8 cellular contexts compared by ENCODE assay signal in the genomic region with DNA sequence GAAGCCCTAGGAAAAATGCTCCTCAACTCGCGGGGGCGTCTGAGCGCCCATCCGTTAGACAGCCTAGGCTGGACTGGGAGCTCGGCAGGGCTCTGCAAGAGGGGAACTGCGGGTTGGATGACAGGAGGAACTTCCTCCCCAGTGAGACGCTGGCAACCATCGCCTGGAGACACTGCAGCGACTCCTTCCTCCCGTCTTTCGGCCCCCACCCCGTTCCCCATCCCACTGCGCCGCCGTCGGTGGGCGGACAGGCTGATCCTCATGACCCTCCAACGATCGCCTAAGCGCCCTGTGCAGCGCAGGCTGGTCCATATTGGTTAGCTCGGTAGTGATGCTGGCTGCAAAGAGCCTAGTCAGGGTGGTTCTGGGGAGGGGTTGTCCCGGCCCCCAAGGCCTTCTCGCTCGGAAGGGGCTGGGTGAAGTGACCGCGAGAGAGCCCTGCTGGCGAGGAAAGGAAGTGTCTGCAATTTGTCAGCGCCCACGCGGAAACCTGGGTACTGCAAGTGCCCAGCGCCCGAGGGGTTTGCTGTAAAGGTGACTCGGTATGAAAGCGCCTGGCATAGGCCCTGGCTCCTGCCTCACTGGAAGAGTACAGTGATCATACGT. TPM values are rescaled to one million over a fixed set of nuclear protein-coding genes. Genes with fewer than 3 reads are reported as not detected.
DNase-seq lines count a peak whose midpoint lies in the region; ATAC-seq, FAIRE-seq and TF ChIP-seq lines count a peak whose summit lies in the region.

No MANE protein-coding gene starts in this region.

- intact Hi-C loops in lower lobe of right lung (cut with DNase I) = loop anchor here (10.0 kb wide), 1 partner anchor 66 kb away; the partner anchor contains the start of genes SIAE and SPA17

- H3K27me3 ChIP-seq in HUES48 (ENCODE audit: control insufficient read depth, insufficient read depth, low read length) (peaks cover 97% of the 10 kb centered on the region), bronchial epithelial cell (ENCODE audit: control insufficient read depth, insufficient read depth, low read length) (no peaks in the 10 kb centered on the region), lower lobe of right lung (ENCODE audit: low read depth) (no peaks in the 10 kb centered on the region)

- H3K4me1 ChIP-seq in HUES48 (ENCODE audit: control insufficient read depth, insufficient read depth, low read length) = peaks cover 9% of the 10 kb centered on the region
- H3K4me1 ChIP-seq in lower lobe of right lung = peaks cover 18% of the 10 kb centered on the region

- H3K27ac ChIP-seq in HUES48 (ENCODE audit: low read depth, low read length) (no peak overlapping the region), lower lobe of right lung (peak overlapping the region; percentile 56)

- peak; percentile 40 for TF ChIP-seq CTCF in bronchial epithelial cell (IDR thresholded peaks at IDR 0.05; ENCODE audit: insufficient read depth, low read length, severe bottlenecking)
- TF ChIP-seq CTCF in lower lobe of right lung (IDR thresholded peaks at IDR 0.05) = peak; percentile 62

- no peaks in the 10 kb centered on the region for H3K9me3 ChIP-seq in HUES48 (ENCODE audit: control insufficient read depth, insufficient read depth, low read length)
- H3K9me3 ChIP-seq in lower lobe of right lung = no peaks in the 10 kb centered on the region

- no peak overlapping the region for H3K9ac ChIP-seq in HUES48 (ENCODE audit: low read depth, low read length)

- DNase-seq in Caki2 (ENCODE audit: low read depth) (peak; percentile 25), T-helper 2 cell (peak in 3 of 5 experiments; percentile 29 to 50 (median 39)), bronchial epithelial cell (ENCODE audit: low read depth) (no peak), lower lobe of right lung (peak; percentile 77), SHP77 treated with DMSO at 0.1 percent for 48 hours (lab: John Stamatoyannopoulos, UW) (no peak)
- DNase-seq in stimulated activated naive CD4-positive, alpha-beta T cell (lab: John Stamatoyannopoulos, UW) = peak in 4 of 6 experiments; percentile 28 to 56 (median 35)

- H3K36me3 ChIP-seq in HUES48 (ENCODE audit: control insufficient read depth, insufficient read depth, low read length) = no peaks in the 10 kb centered on the region
- no peaks in the 10 kb centered on the region for H3K36me3 ChIP-seq in bronchial epithelial cell (ENCODE audit: control insufficient read depth, insufficient read depth, low read length)
- H3K36me3 ChIP-seq in lower lobe of right lung = no peaks in the 10 kb centered on the region

- peak; percentile 38 for ATAC-seq in GM21381 (IDR thresholded peaks at IDR 0.05; ENCODE audit: unreplicated experiment)
- ATAC-seq in lower lobe of right lung = peak; percentile 73 to 81

- in situ Hi-C loops in Caki2 (cut with HindIII; ENCODE audit: low pct_unique_long_range_greater_than_20kb, low sequenced_read_pairs) = no loop called here

- H3K4me3 ChIP-seq in HUES48 (ENCODE audit: low read depth, low read length) (peak overlapping the region; percentile 55), bronchial epithelial cell (ENCODE audit: low read depth, low read length) (peak overlapping the region; percentile 42), lower lobe of right lung (peak overlapping the region; percentile 66)

- no peak for FAIRE-seq in bronchial epithelial cell (lab: Jason Lieb, UNC)

RNA-seq across cellular contexts. Expression of gene NRGN, which starts 0.6 kb away (rescaled TPM):
- 1.4 TPM in 1 of 2 replicates, not detected in the other for total RNA-seq in Caki2 (2014; rRNA removed; shearing (Covaris generic); ENCODE audit: low replicate concordance)
- total RNA-seq in bronchial epithelial cell (not detected in 2 replicates), lower lobe of right lung (99.1 TPM)

RNA-seq across cellular contexts. Expression of gene VSIG2, which starts 11.7 kb away (rescaled TPM):
- not detected in 2 replicates for total RNA-seq in Caki2 (2014; rRNA removed; shearing (Covaris generic); ENCODE audit: low replicate concordance)
- total RNA-seq in bronchial epithelial cell (0.53 and 2.0 TPM in 2 replicates), lower lobe of right lung (30.5 TPM)

RNA-seq across cellular contexts. Expression of gene ESAM, which starts 21.7 kb away (rescaled TPM):
- 0.96 and 2.5 TPM in 2 replicates for total RNA-seq in Caki2 (2014; rRNA removed; shearing (Covaris generic); ENCODE audit: low replicate concordance)
- total RNA-seq in bronchial epithelial cell (not detected in 2 replicates), lower lobe of right lung (131 TPM)

RNA-seq across cellular contexts. Expression of gene MSANTD2, which starts 59.8 kb away (rescaled TPM):
- 7.5 and 13.6 TPM in 2 replicates for total RNA-seq in Caki2 (2014; rRNA removed; shearing (Covaris generic); ENCODE audit: low replicate concordance)
- total RNA-seq in bronchial epithelial cell (2.9 TPM in 2 replicates), lower lobe of right lung (15.4 TPM)

Comparison
In these comparisons a context has a peak if more than half of its experiments do, and no peak if none do; other contexts are left out.
1. DNase-seq: peak in Caki2 (single experiment), T-helper 2 cell (3 of 5), lower lobe of right lung (single experiment) and stimulated activated naive CD4-positive, alpha-beta T cell (4 of 6); none in bronchial epithelial cell (single experiment) and SHP77 treated with DMSO at 0.1 percent for 48 hours (single experiment).
2. RNA of gene NRGN, which starts 0.6 kb away (total RNA-seq): 99.1 TPM in lower lobe of right lung (single experiment); 1.4 TPM in Caki2 and not detected in bronchial epithelial cell; every median in the first group is over 10 times any median in the second.
3. RNA of gene VSIG2, which starts 11.7 kb away (total RNA-seq): 30.5 TPM in lower lobe of right lung (single experiment); 0.53 to 2.0 TPM in bronchial epithelial cell and not detected in Caki2; every median in the first group is over 10 times any median in the second.
4. RNA of gene ESAM, which starts 21.7 kb away (total RNA-seq): 131 TPM in lower lobe of right lung (single experiment); 0.96 to 2.5 TPM in Caki2 and not detected in bronchial epithelial cell; every median in the first group is over 10 times any median in the second.
5. Peak in every context shown above with its lines, with median percentiles within 50 percentile points of each other: H3K4me3 ChIP-seq.